Comparison of ENCODE assay signal across 35 cellular contexts in genomic region chr2:18950598-18950933, GRCh38.
DNase-seq lines count a peak whose midpoint lies in the region; ATAC-seq and TF ChIP-seq lines count a peak whose summit lies in the region.
"Had no signal": no experiment of that assay in that cellular context is flagged by ENCODE, and none has a peak within 500 bp of the region (broad histone marks: within the 10 kb centered on the region; RNA-seq: fewer than 3 reads in every experiment).

No MANE protein-coding gene starts in this region.

- no peak overlapping the region for H3K56ac ChIP-seq in IMR-90 (ENCODE audit: extremely low read depth, insufficient read depth, low read length)

- H3K27ac ChIP-seq in IMR-90 (ENCODE audit: insufficient read depth, low read length) (peak overlapping the region; percentile 73; the same call in 1 of the 2 replicates), brain microvascular endothelial cell (peak overlapping the region; percentile 44), testis (no peak overlapping the region)
- H3K27ac ChIP-seq: C4-2B, ovary, SJSA1, thyroid gland had no signal

- CTCF ChIA-PET in IMR-90 (lab: Yijun Ruan, JAX): interaction anchor here (1.0 to 1.8 kb wide), 2 partner anchors 11 to 13 kb away, joined by 4 read pairs; no protein-coding TSS in a partner anchor

- POLR2A ChIA-PET in IMR-90 (lab: Charles Lee; ENCODE audit: unreplicated experiment): no interaction called here

- H3K27ac Mint-ChIP-seq in nephron progenitor cell: peak overlapping the region; percentile 86
- no peak overlapping the region for H3K27ac Mint-ChIP-seq in stimulated activated naive B cell treated with anti-CD40 and anti-IgM and Interleukin-4, amounts not matched to agents 10 μg/mL and 1 μg/mL and 100 μg/mL, for 72 hours
- H3K27ac Mint-ChIP-seq: activated CD8-positive, alpha-beta memory T cell treated with anti-CD3 and anti-CD28 coated beads, Interleukin-2, amount 10 ng/mL, durations not matched to agents 7 days and 5 days; activated naive CD8-positive, alpha-beta T cell treated with anti-CD3 and anti-CD28 coated beads, Interleukin-2, amount 50 U/mL, for 24 hours; effector memory CD8-positive, alpha-beta T cell; naive thymus-derived CD4-positive, alpha-beta T cell; stimulated activated naive CD8-positive, alpha-beta T cell treated with anti-CD3 and anti-CD28 coated beads, Interleukin-15, amount 100 ng/mL, for 72 hours had no signal

- no peak overlapping the region for H2AK5ac ChIP-seq in IMR-90 (ENCODE audit: low read depth, low read length)

- peak overlapping the region; percentile 11 for H2AFZ ChIP-seq in IMR-90 (replicated peaks; ENCODE audit: low read length, poor library complexity)

- peak overlapping the region; percentile 8 to 53; a peak in 2 of 4 replicates for H4K8ac ChIP-seq in IMR-90 (ENCODE audit: low read depth in 2 of 2, low read length in 2 of 2)

- TF ChIP-seq CTCF in IMR-90 (conservative IDR thresholded peaks at IDR 0.05; ENCODE audit: low read depth, low read length): no peak
- TF ChIP-seq CTCF in brain microvascular endothelial cell (IDR thresholded peaks at IDR 0.05; ENCODE audit: low read depth, low read length, missing control alignments): no peak
- TF ChIP-seq CTCF in nephron progenitor cell (IDR thresholded peaks at IDR 0.05): no peak
- no peak for TF ChIP-seq CTCF in testis (IDR thresholded peaks at IDR 0.05)

- peak overlapping the region; percentile 42 for H3K4ac ChIP-seq in IMR-90 (ENCODE audit: low read depth, low read length)

- peak; percentile 65 for ATAC-seq in IMR-90 (ENCODE audit: low read depth)
- ATAC-seq in stimulated activated naive B cell treated with anti-CD40 and anti-IgM and Interleukin-4, amounts not matched to agents 10 μg/mL and 1 μg/mL and 100 μg/mL, for 72 hours (replicated peaks): no peak
- ATAC-seq: activated CD8-positive, alpha-beta memory T cell treated with anti-CD3 and anti-CD28 coated beads, Interleukin-2, amount 10 ng/mL, durations not matched to agents 7 days and 5 days; activated naive CD8-positive, alpha-beta T cell treated with anti-CD3 and anti-CD28 coated beads, Interleukin-2, amount 50 U/mL, for 24 hours; activated T-cell treated with anti-CD3 and anti-CD28 coated beads, Interleukin-2, amount 50 U/mL, for 4 hours; effector memory CD8-positive, alpha-beta T cell; HepG2; naive thymus-derived CD4-positive, alpha-beta T cell; stimulated activated naive CD8-positive, alpha-beta T cell treated with anti-CD3 and anti-CD28 coated beads, Interleukin-15, amount 100 ng/mL, for 72 hours had no signal

- 0 out of 2 replicates have a peak, but pooled peaks cover 3% of the 10 kb centered on the region for H3K9me1 ChIP-seq in IMR-90 (ENCODE audit: insufficient read depth, low read length)

- H3K27me3 ChIP-seq in IMR-90 (ENCODE audit: control insufficient read depth, insufficient read depth, low read length) (no peaks in the 10 kb centered on the region), brain microvascular endothelial cell (replicated peaks) (no peaks in the 10 kb centered on the region), testis (no peaks in the 10 kb centered on the region)
- H3K27me3 ChIP-seq: ovary, SJSA1, thyroid gland had no signal

- no peak overlapping the region for H3K23ac ChIP-seq in IMR-90 (ENCODE audit: low read depth, low read length)

- H2BK5ac ChIP-seq in IMR-90 (ENCODE audit: low read depth, low read length, poor library complexity, severe bottlenecking): peak overlapping the region; percentile 10

- H3K36me3 Mint-ChIP-seq in nephron progenitor cell (ENCODE audit: low read depth): peaks cover 7% of the 10 kb centered on the region
- no peaks in the 10 kb centered on the region for H3K36me3 Mint-ChIP-seq in stimulated activated naive B cell treated with anti-CD40 and anti-IgM and Interleukin-4, amounts not matched to agents 10 μg/mL and 1 μg/mL and 100 μg/mL, for 72 hours
- H3K36me3 Mint-ChIP-seq: activated CD8-positive, alpha-beta memory T cell treated with anti-CD3 and anti-CD28 coated beads, Interleukin-2, amount 10 ng/mL, durations not matched to agents 7 days and 5 days had no signal

- 0 out of 2 replicates have a peak overlapping the region, but pooled peaks have one; percentile 15 for H3K9ac ChIP-seq in IMR-90 (ENCODE audit: low read depth, low read length)

- H3K18ac ChIP-seq in IMR-90 (ENCODE audit: low read depth, low read length): peak overlapping the region; percentile 42

- peak overlapping the region; percentile 67 for H3K4me2 ChIP-seq in IMR-90 (ENCODE audit: low read depth, low read length)

- no peak overlapping the region for H2AK9ac ChIP-seq in IMR-90 (replicated peaks; ENCODE audit: low read depth, low read length, poor library complexity)

- intact Hi-C loops in IMR-90 (cut with micrococcal nuclease) (loop anchor here (2.0 kb wide), 1 partner anchor 26 kb away; no protein-coding TSS in a partner anchor), testis (cut with DNase I; ENCODE audit: low total_unique reads) (no loop called here)

- 17% methylated on average over 1 of the region's 3 CpGs; no CpG with 5 or more reads in 1 of the 2 experiments for WGBS in IMR-90 (ENCODE audit: extremely low coverage in 2 of 2, insufficient read length in 1 of 2), 2 experiments
- WGBS in testis, 2 donors: 18 to 42% methylated on average over 3 of the region's 3 CpGs

- no peak overlapping the region for H3K4me3 ChIP-seq in IMR-90 (ENCODE audit: insufficient read depth, low read depth, low read length)
- no peak overlapping the region for H3K4me3 ChIP-seq in brain microvascular endothelial cell (ENCODE audit: low read depth, low read length)
- no peak overlapping the region for H3K4me3 ChIP-seq in testis
- H3K4me3 ChIP-seq: HAP-1, ovary, SJSA1, thyroid gland had no signal

- peaks cover 9% of the 10 kb centered on the region for H3K4me1 ChIP-seq in IMR-90 (ENCODE audit: control insufficient read depth, insufficient read depth, low read length)
- peaks cover 22% of the 10 kb centered on the region for H3K4me1 ChIP-seq in testis
- H3K4me1 ChIP-seq: HAP-1, SJSA1, thyroid gland had no signal

- H3K4me3 Mint-ChIP-seq in nephron progenitor cell: peak overlapping the region; percentile 3
- no peak overlapping the region for H3K4me3 Mint-ChIP-seq in stimulated activated naive B cell treated with anti-CD40 and anti-IgM and Interleukin-4, amounts not matched to agents 10 μg/mL and 1 μg/mL and 100 μg/mL, for 72 hours
- H3K4me3 Mint-ChIP-seq: activated CD8-positive, alpha-beta memory T cell treated with anti-CD3 and anti-CD28 coated beads, Interleukin-2, amount 10 ng/mL, durations not matched to agents 7 days and 5 days; activated naive CD8-positive, alpha-beta T cell treated with anti-CD3 and anti-CD28 coated beads, Interleukin-2, amount 50 U/mL, for 24 hours; activated T-cell treated with anti-CD3 and anti-CD28 coated beads, Interleukin-2, amount 50 U/mL, for 4 hours; effector memory CD8-positive, alpha-beta T cell; naive thymus-derived CD4-positive, alpha-beta T cell; stimulated activated naive CD8-positive, alpha-beta T cell treated with anti-CD3 and anti-CD28 coated beads, Interleukin-15, amount 100 ng/mL, for 72 hours had no signal

- H3K36me3 ChIP-seq in IMR-90 (ENCODE audit: control insufficient read depth, insufficient read depth, low read length) (no peaks in the 10 kb centered on the region), brain microvascular endothelial cell (replicated peaks) (no peaks in the 10 kb centered on the region), testis (ENCODE audit: low read depth, missing control alignments) (no peaks in the 10 kb centered on the region)
- H3K36me3 ChIP-seq: HAP-1, ovary, SJSA1, thyroid gland had no signal

- peak overlapping the region; percentile 56 for H4K5ac ChIP-seq in IMR-90 (ENCODE audit: low read depth, low read length)

- H3K79me1 ChIP-seq in IMR-90 (ENCODE audit: low read depth in 1 of 2, low read length in 2 of 2): no peaks in the 10 kb centered on the region

- H2BK120ac ChIP-seq in IMR-90 (ENCODE audit: low read depth, low read length): peak overlapping the region; percentile 53

- H4K91ac ChIP-seq in IMR-90 (ENCODE audit: insufficient read depth, low read depth, low read length): peak overlapping the region; percentile 26; the same call in 1 of the 2 replicates

- TF ChIP-seq POLR2A in IMR-90 (IDR thresholded peaks at IDR 0.05; ENCODE audit: low read depth, low read length) (no peak), testis (IDR thresholded peaks at IDR 0.05) (no peak)

- peak overlapping the region; percentile 5; the same call in 1 of the 2 replicates for H3K14ac ChIP-seq in IMR-90 (replicated peaks; ENCODE audit: low read depth, low read length)

- H3K27me3 Mint-ChIP-seq in nephron progenitor cell (ENCODE audit: low read depth, poor library complexity): peaks cover 4% of the 10 kb centered on the region
- no peaks in the 10 kb centered on the region for H3K27me3 Mint-ChIP-seq in stimulated activated naive B cell treated with anti-CD40 and anti-IgM and Interleukin-4, amounts not matched to agents 10 μg/mL and 1 μg/mL and 100 μg/mL, for 72 hours
- H3K27me3 Mint-ChIP-seq: activated CD8-positive, alpha-beta memory T cell treated with anti-CD3 and anti-CD28 coated beads, Interleukin-2, amount 10 ng/mL, durations not matched to agents 7 days and 5 days; activated naive CD8-positive, alpha-beta T cell treated with anti-CD3 and anti-CD28 coated beads, Interleukin-2, amount 50 U/mL, for 24 hours; effector memory CD8-positive, alpha-beta T cell; naive thymus-derived CD4-positive, alpha-beta T cell; stimulated activated naive CD8-positive, alpha-beta T cell treated with anti-CD3 and anti-CD28 coated beads, Interleukin-15, amount 100 ng/mL, for 72 hours had no signal

- no peak for TF ChIP-seq RAD21 in IMR-90 (IDR thresholded peaks at IDR 0.05; ENCODE audit: low read length)

- in situ Hi-C loops in IMR-90 (cut with MboI; ENCODE audit: low sequenced_read_pairs) (no loop called here), brain microvascular endothelial cell (cut with HindIII; ENCODE audit: low pct_ligation_motif_present, low sequenced_read_pairs) (no loop called here)

- dilution Hi-C loops in IMR-90 (cut with HindIII; ENCODE audit: low sequenced_read_pairs, unreplicated experiment): no loop called here

- peak overlapping the region; percentile 12; the same call in 1 of the 2 replicates for H2BK20ac ChIP-seq in IMR-90 (ENCODE audit: low read depth, low read length)

- no peaks in the 10 kb centered on the region for H3K9me3 ChIP-seq in IMR-90 (ENCODE audit: control insufficient read depth, insufficient read depth, low read length)
- H3K9me3 ChIP-seq in testis: no peaks in the 10 kb centered on the region
- H3K9me3 ChIP-seq: HAP-1, ovary, SJSA1, thyroid gland had no signal

- DNase-seq in IMR-90 (no peak), brain microvascular endothelial cell (no peak), nephron progenitor cell (peak; percentile 5), testis (peak; percentile 27), NCI-H187 (lab: John Stamatoyannopoulos, UW) (no peak), NCI-H1092 (lab: John Stamatoyannopoulos, UW) (no peak)
- DNase-seq in stimulated activated naive B cell treated with anti-CD40 and anti-IgM and Interleukin-4, amounts not matched to agents 10 μg/mL and 1 μg/mL and 100 μg/mL, for 72 hours: no peak
- DNase-seq: activated CD4-positive, CD25-positive, alpha-beta regulatory T cell; activated CD8-positive, alpha-beta memory T cell treated with anti-CD3 and anti-CD28 coated beads, Interleukin-2, amount 10 ng/mL, durations not matched to agents 7 days and 5 days; activated gamma-delta T cell treated with Interleukin-2 at 50 U/mL for 16 hours; activated naive CD8-positive, alpha-beta T cell treated with anti-CD3 and anti-CD28 coated beads, Interleukin-2, amount 50 U/mL, for 24 hours; activated T-cell treated with anti-CD3 and anti-CD28 coated beads, Interleukin-2, amount 50 U/mL, for 4 hours; central memory CD4-positive, alpha-beta T cell; DMS79 treated with DMSO at 0.1 percent for 48 hours; effector memory CD8-positive, alpha-beta T cell; erythroblast; GDM1; Karpas-422; midbrain; naive thymus-derived CD4-positive, alpha-beta T cell; NCI-H1436; NCI-H345; NCI-H748 treated with DMSO at 0.1 percent for 48 hours; retina; RPMI8226; stimulated activated CD4-positive, alpha-beta T cell treated with anti-CD3 and anti-CD28 coated beads, Interleukin-1b, Interleukin-23, amount 100 ng/mL, for 48 hours; stimulated activated CD8-positive, alpha-beta memory T cell treated with anti-CD3 and anti-CD28 coated beads, Interleukin-4, amount 100 ng/mL, for 48 hours; stimulated activated naive CD8-positive, alpha-beta T cell treated with anti-CD3 and anti-CD28 coated beads, Interleukin-15, amount 100 ng/mL, for 72 hours; T-helper 1 cell; thyroid gland had no signal

- H3K9me3 Mint-ChIP-seq in nephron progenitor cell: peaks cover 16% of the 10 kb centered on the region
- H3K9me3 Mint-ChIP-seq in stimulated activated naive B cell treated with anti-CD40 and anti-IgM and Interleukin-4, amounts not matched to agents 10 μg/mL and 1 μg/mL and 100 μg/mL, for 72 hours: peaks cover 4 to 8% of the 10 kb centered on the region in 2 donors
- H3K9me3 Mint-ChIP-seq: effector memory CD8-positive, alpha-beta T cell had no signal

- no peaks in the 10 kb centered on the region for H4K20me1 ChIP-seq in IMR-90 (ENCODE audit: insufficient read depth, low read length)

- H3K4me1 Mint-ChIP-seq in nephron progenitor cell: peaks cover 27% of the 10 kb centered on the region
- no peaks in the 10 kb centered on the region for H3K4me1 Mint-ChIP-seq in stimulated activated naive B cell treated with anti-CD40 and anti-IgM and Interleukin-4, amounts not matched to agents 10 μg/mL and 1 μg/mL and 100 μg/mL, for 72 hours
- H3K4me1 Mint-ChIP-seq: activated CD8-positive, alpha-beta memory T cell treated with anti-CD3 and anti-CD28 coated beads, Interleukin-2, amount 10 ng/mL, durations not matched to agents 7 days and 5 days; activated naive CD8-positive, alpha-beta T cell treated with anti-CD3 and anti-CD28 coated beads, Interleukin-2, amount 50 U/mL, for 24 hours; naive thymus-derived CD4-positive, alpha-beta T cell; stimulated activated naive CD8-positive, alpha-beta T cell treated with anti-CD3 and anti-CD28 coated beads, Interleukin-15, amount 100 ng/mL, for 72 hours had no signal

- H2BK15ac ChIP-seq in IMR-90 (ENCODE audit: low read depth, low read length): 0 out of 3 replicates have a peak overlapping the region, but pooled peaks have one; percentile 45

- BruUV-seq in IMR-90 (replicated peaks; lab: Mats Ljungman, UMichigan): no TSS peak

Comparison
In these comparisons a context has a peak if more than half of its experiments do, and no peak if none do; other contexts are left out.
1. DNase-seq: peak in nephron progenitor cell (single experiment) and testis (single experiment); none in IMR-90 (single experiment), brain microvascular endothelial cell (single experiment), NCI-H187 (0 of 2), NCI-H1092 (single experiment) and stimulated activated naive B cell treated with anti-CD40 and anti-IgM and Interleukin-4, amounts not matched to agents 10 μg/mL and 1 μg/mL and 100 μg/mL, for 72 hours (single experiment).
2. H3K27ac ChIP-seq: peak in IMR-90 (single experiment) and brain microvascular endothelial cell (single experiment); none in testis (0 of 2).